Comparison of ENCODE assay signal across 8 cellular contexts in genomic region chr5:1799110-1799601, GRCh38. TPM values are rescaled to one million over a fixed set of nuclear protein-coding genes. Genes with fewer than 3 reads are reported as not detected.
A peak's percentile ranks its signal among the peaks of the same experiment; 100 is the strongest.
DNase-seq lines count a peak whose midpoint lies in the region; ATAC-seq lines count a peak whose summit lies in the region.

No MANE protein-coding gene starts in this region.

- H3K27ac ChIP-seq in BLaER1, result peak overlapping the region; percentile 93
- peak overlapping the region; percentile 88 for H3K27ac ChIP-seq in naive thymus-derived CD4-positive, alpha-beta T cell (ENCODE audit: low read depth, low read length)

- H3K36me3 Mint-ChIP-seq in naive thymus-derived CD4-positive, alpha-beta T cell, result peaks cover 13 to 24% (median 14%) of the 10 kb centered on the region in 5 donors

- in situ Hi-C loops in G401 (cut with HindIII; ENCODE audit: low sequenced_read_pairs), result no loop called here

- H3K4me3 Mint-ChIP-seq in naive thymus-derived CD4-positive, alpha-beta T cell, result peak overlapping the region; percentile 77 to 100 (median 98)

- peak overlapping the region in 8 of 9 donors; percentile 74 to 99 (median 87) for H3K27ac Mint-ChIP-seq in naive thymus-derived CD4-positive, alpha-beta T cell

- no peaks in the 10 kb centered on the region for H3K27me3 ChIP-seq in BLaER1
- H3K27me3 ChIP-seq in naive thymus-derived CD4-positive, alpha-beta T cell (ENCODE audit: control insufficient read depth in 2 of 2, insufficient read depth in 2 of 2, low read length in 2 of 2), result no peaks in the 10 kb centered on the region

- peak overlapping the region; percentile 96 for H3K9ac ChIP-seq in BLaER1

- POLR2A ChIA-PET in naive thymus-derived CD4-positive, alpha-beta T cell (lab: Charles Lee), result no interaction called here

- H3K4me1 Mint-ChIP-seq in naive thymus-derived CD4-positive, alpha-beta T cell, result peaks cover 41 to 64% (median 55%) of the 10 kb centered on the region in 7 donors

- peaks cover 48% of the 10 kb centered on the region for H3K36me3 ChIP-seq in BLaER1
- H3K36me3 ChIP-seq in naive thymus-derived CD4-positive, alpha-beta T cell (ENCODE audit: control insufficient read depth in 2 of 3, insufficient read depth in 3 of 3, low read length in 3 of 3), result peaks cover 0 to 48% (median 4%) of the 10 kb centered on the region in 3 experiments

- CTCF ChIA-PET in naive thymus-derived CD4-positive, alpha-beta T cell (lab: Charles Lee), result no interaction called here

- H3K4me3 ChIP-seq in BLaER1, result peak overlapping the region; percentile 99
- H3K4me3 ChIP-seq in naive thymus-derived CD4-positive, alpha-beta T cell (ENCODE audit: low read length), result peak overlapping the region; percentile 63

- intact Hi-C loops in naive thymus-derived CD4-positive, alpha-beta T cell (cut with micrococcal nuclease), result loop anchor here (1.0 to 10.0 kb wide), 3 partner anchors 36 to 1014 kb away; partner anchors contain the start of genes CLPTM1L (in 1 of the 2) and ZDHHC11B (in 1 of the 2)

- peak; percentile 21 for DNase-seq in T-helper 9 cell
- peak in 5 of 9 donors; percentile 10 to 64 (median 26) for DNase-seq in naive thymus-derived CD4-positive, alpha-beta T cell
- no peak for DNase-seq in midbrain (lab: John Stamatoyannopoulos, UW)
- no peak for DNase-seq in G401 (ENCODE audit: low spot score)

- H3K9me3 Mint-ChIP-seq in naive thymus-derived CD4-positive, alpha-beta T cell, result peaks cover 0 to 4% (median 0%) of the 10 kb centered on the region in 11 donors

- H3K27me3 Mint-ChIP-seq in naive thymus-derived CD4-positive, alpha-beta T cell, result no peaks in the 10 kb centered on the region

- no peaks in the 10 kb centered on the region for H3K9me3 ChIP-seq in BLaER1
- no peaks in the 10 kb centered on the region for H3K9me3 ChIP-seq in naive thymus-derived CD4-positive, alpha-beta T cell (ENCODE audit: control insufficient read depth in 2 of 3, low read length in 3 of 3)

- H3K4me1 ChIP-seq in BLaER1, result peaks cover 61% of the 10 kb centered on the region
- peaks cover 12 to 13% of the 10 kb centered on the region in 2 donors for H3K4me1 ChIP-seq in naive thymus-derived CD4-positive, alpha-beta T cell (ENCODE audit: control insufficient read depth in 2 of 2, insufficient read depth in 2 of 2, low read length in 2 of 2)

- ATAC-seq in GM19035 (IDR thresholded peaks at IDR 0.05; ENCODE audit: unreplicated experiment) (peak; percentile 18), HG03196 (IDR thresholded peaks at IDR 0.05; ENCODE audit: unreplicated experiment) (peak; percentile 14), esophagus mucosa (peak; percentile 43)
- ATAC-seq in naive thymus-derived CD4-positive, alpha-beta T cell, result peak; percentile 36

- H3K4me2 ChIP-seq in BLaER1, result peak overlapping the region; percentile 92

- peaks cover 43% of the 10 kb centered on the region for H4K20me1 ChIP-seq in BLaER1

RNA-seq across cellular contexts. Expression of gene MRPL36, which starts 0.5 kb away (rescaled TPM):
- 54.3 TPM for total RNA-seq in esophagus mucosa
- total RNA-seq in naive thymus-derived CD4-positive, alpha-beta T cell, result 10 to 100 TPM; 14.1 to 52.6 (median 26.8) TPM
- polyA plus RNA-seq in naive thymus-derived CD4-positive, alpha-beta T cell, result 10 to 100 TPM; 69.4 to 77.5 TPM
- total RNA-seq in G401 (2014; rRNA removed; shearing (Covaris generic)), result 39.4 and 85.0 TPM in 2 replicates

RNA-seq across cellular contexts. Expression of gene NDUFS6, which starts 2.1 kb away (rescaled TPM):
- total RNA-seq in esophagus mucosa, result 30.7 TPM
- 10 to 100 TPM; 14.2 to 28.8 (median 15.4) TPM for total RNA-seq in naive thymus-derived CD4-positive, alpha-beta T cell
- 10 to 100 TPM; 55.3 to 61.7 TPM for polyA plus RNA-seq in naive thymus-derived CD4-positive, alpha-beta T cell
- 94.3 and 107 TPM in 2 replicates for total RNA-seq in G401 (2014; rRNA removed; shearing (Covaris generic))

Comparison
In these comparisons a context has a peak if more than half of its experiments do, and no peak if none do; other contexts are left out.
1. DNase-seq: peak in T-helper 9 cell (single experiment) and naive thymus-derived CD4-positive, alpha-beta T cell (5 of 9); none in midbrain (single experiment) and G401 (single experiment).
2. Peak in every context shown above with its lines, with median percentiles within 50 percentile points of each other: ATAC-seq.